8 cellular contexts compared by ENCODE assay signal in the genomic region with DNA sequence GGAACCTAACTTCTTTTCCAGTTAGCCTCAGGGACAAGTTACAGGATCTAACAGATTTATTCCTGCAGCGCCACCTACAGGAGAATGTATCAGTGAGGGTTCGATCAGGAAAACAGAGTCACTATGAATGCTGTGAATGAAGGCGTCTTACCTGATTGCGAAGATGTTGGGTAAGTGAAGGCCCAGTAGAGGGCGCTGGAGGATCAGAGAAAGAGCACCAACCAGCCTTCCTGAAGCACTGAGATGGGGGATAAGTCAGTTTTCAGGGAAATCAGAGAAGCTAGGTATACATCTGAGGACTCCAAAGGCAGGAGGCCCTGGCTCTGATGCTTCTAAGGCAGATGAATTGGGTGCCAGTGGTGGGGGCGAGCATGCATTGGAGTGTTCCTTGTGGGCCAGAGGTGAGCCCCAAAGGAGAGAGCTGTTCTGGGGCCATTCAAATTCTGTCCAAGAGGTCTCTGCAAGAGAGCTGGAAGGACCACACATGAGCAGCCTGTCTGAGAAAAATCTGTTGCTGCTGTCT.
DNase-seq lines count a peak whose midpoint lies in the region; ATAC-seq, FAIRE-seq and TF ChIP-seq lines count a peak whose summit lies in the region.

No MANE protein-coding gene starts in this region.

- H3K4me2 ChIP-seq in OCI-LY3 (ENCODE audit: low read length) = peak overlapping the region; percentile 8; the same call in 1 of the 2 replicates

- TF ChIP-seq CTCF in OCI-LY3 (IDR thresholded peaks at IDR 0.05; ENCODE audit: low read depth, low read length) = peak; percentile 100
- peak; percentile 28 to 97 (median 79) for TF ChIP-seq CTCF in body of pancreas (IDR thresholded peaks at IDR 0.05)

- H4K20me1 ChIP-seq in OCI-LY3 (ENCODE audit: insufficient read depth, low read length) = no peaks in the 10 kb centered on the region

- H3K9me3 ChIP-seq in OCI-LY3 (ENCODE audit: insufficient read depth, low read length) = peaks cover 3% of the 10 kb centered on the region; the same call in 1 of the 2 replicates
- H3K9me3 ChIP-seq in body of pancreas = no peaks in the 10 kb centered on the region

- H3K27me3 ChIP-seq in H7 (ENCODE audit: control insufficient read depth, insufficient read depth, low read length) (no peaks in the 10 kb centered on the region), OCI-LY3 (ENCODE audit: low read depth, low read length) (no peaks in the 10 kb centered on the region), body of pancreas (no peaks in the 10 kb centered on the region)

- H3K4me1 ChIP-seq in OCI-LY3 (ENCODE audit: low read length) = peaks cover 15% of the 10 kb centered on the region
- no peaks in the 10 kb centered on the region for H3K4me1 ChIP-seq in body of pancreas

- H2AFZ ChIP-seq in OCI-LY3 (ENCODE audit: low read depth, low read length) = peak overlapping the region; percentile 6; the same call in 1 of the 2 replicates

- H3K27ac ChIP-seq in OCI-LY3 (ENCODE audit: low read length) (no peak overlapping the region), body of pancreas (no peak overlapping the region)

- intact Hi-C loops in body of pancreas (cut with DNase I) = loop anchor here (10.0 kb wide), 1 partner anchor 595 kb away; no protein-coding TSS in a partner anchor

- peak; percentile 94 for DNase-seq in A172 (ENCODE audit: low spot score)
- DNase-seq in GM04504 (ENCODE audit: low read depth) = peak; percentile 84
- DNase-seq in H7 = peak; percentile 45
- DNase-seq in KG1 (lab: John Stamatoyannopoulos, UW) = peak; percentile 41
- peak; percentile 81 to 88 (median 84) for DNase-seq in body of pancreas
- DNase-seq in stimulated activated CD4-positive, alpha-beta T cell treated with anti-CD3 and anti-CD28 coated beads, TNF-alpha, amount 100 ng/mL, for 48 hours (ENCODE audit: low read depth in 3 of 3) = peak; percentile 21 to 30 (median 26)

- no peaks in the 10 kb centered on the region for H3K36me3 ChIP-seq in H7 (replicated peaks; ENCODE audit: control insufficient read depth, insufficient read depth, low read length)
- H3K36me3 ChIP-seq in OCI-LY3 (replicated peaks; ENCODE audit: low read depth, low read length) = peaks cover 7% of the 10 kb centered on the region
- no peaks in the 10 kb centered on the region for H3K36me3 ChIP-seq in body of pancreas (replicated peaks in 1 of 2; ENCODE audit: insufficient read depth in 1 of 2, low read depth in 2 of 2)

- peak; percentile 99 for FAIRE-seq in islet of Langerhans (lab: Jason Lieb, UNC)

- no peaks in the 10 kb centered on the region for H3K79me2 ChIP-seq in OCI-LY3 (ENCODE audit: low read length)

- no peak for TF ChIP-seq POLR2A in body of pancreas (IDR thresholded peaks at IDR 0.05)

- H3K4me3 ChIP-seq in H7 (ENCODE audit: insufficient read depth, low read depth, low read length) = no peak overlapping the region
- H3K4me3 ChIP-seq in OCI-LY3 (ENCODE audit: low read length) = no peak overlapping the region
- no peak overlapping the region for H3K4me3 ChIP-seq in body of pancreas

- H3K9ac ChIP-seq in OCI-LY3 (ENCODE audit: low read length) = no peak overlapping the region

- WGBS in body of pancreas, 2 donors = 8 to 9% methylated on average over 6 of the region's 6 CpGs

- peak; percentile 98 for ATAC-seq in body of pancreas

Comparison
In these comparisons a context has a peak if more than half of its experiments do, and no peak if none do; other contexts are left out.
1. DNase-seq: peak in every context shown above with its lines; median percentile 94 in A172; 84 in body of pancreas; 84 in GM04504; 45 in H7; 41 in KG1; 26 in stimulated activated CD4-positive, alpha-beta T cell treated with anti-CD3 and anti-CD28 coated beads, TNF-alpha, amount 100 ng/mL, for 48 hours.